ENCODE assay signal across 17 cellular contexts in genomic region chr9:128424268-128424780, GRCh38. TPM values are rescaled to one million over a fixed set of nuclear protein-coding genes. Genes with fewer than 3 reads are reported as not detected.
A peak's percentile ranks its signal among the peaks of the same experiment; 100 is the strongest.
DNase-seq lines count a peak whose midpoint lies in the region; ATAC-seq and TF ChIP-seq lines count a peak whose summit lies in the region.
"Had no signal": no experiment of that assay in that cellular context is flagged by ENCODE, and none has a peak within 500 bp of the region (broad histone marks: within the 10 kb centered on the region; RNA-seq: fewer than 3 reads in every experiment).

No MANE protein-coding gene starts in this region.

- TF ChIP-seq CTCF in IMR-90 (conservative IDR thresholded peaks at IDR 0.05; ENCODE audit: low read depth, low read length), result no peak
- TF ChIP-seq CTCF in endothelial cell (IDR thresholded peaks at IDR 0.05; ENCODE audit: unreplicated experiment), result no peak

- H2AK9ac ChIP-seq in IMR-90 (replicated peaks; ENCODE audit: low read depth, low read length, poor library complexity), result peak overlapping the region; percentile 7

- POLR2A ChIA-PET in IMR-90 (lab: Charles Lee; ENCODE audit: unreplicated experiment), result no interaction called here
- POLR2A ChIA-PET in activated CD4-positive, alpha-beta T cell treated with anti-CD3 and anti-CD28 coated beads for 36 hours (lab: Charles Lee), result interaction anchor here (0.6 kb wide), 1 partner anchor 118 kb away, joined by 4 read pairs; no protein-coding TSS in a partner anchor

- ATAC-seq in IMR-90 (ENCODE audit: low read depth) (no peak), GM19455 (IDR thresholded peaks at IDR 0.05; ENCODE audit: unreplicated experiment) (no peak)
- no peak for ATAC-seq in activated CD4-positive, alpha-beta T cell treated with anti-CD3 and anti-CD28 coated beads for 36 hours
- ATAC-seq: CD8-positive, alpha-beta T cell; GM23338 had no signal

- in situ Hi-C loops in IMR-90 (cut with MboI; ENCODE audit: low sequenced_read_pairs), result no loop called here

- H2AK5ac ChIP-seq in IMR-90 (ENCODE audit: low read depth, low read length), result no peak overlapping the region
- H2AK5ac ChIP-seq in neuronal stem cell (ENCODE audit: low read depth, low read length), result peak overlapping the region; percentile 56

- H3K4me1 ChIP-seq in IMR-90 (ENCODE audit: control insufficient read depth, insufficient read depth, low read length) (peaks cover 3% of the 10 kb centered on the region), neuronal stem cell (ENCODE audit: control insufficient read depth in 2 of 2, insufficient read depth in 1 of 2, low read depth in 1 of 2, low read length in 2 of 2) (peaks cover 9 to 11% of the 10 kb centered on the region in 2 donors)

- peak overlapping the region; percentile 74 for H3K4me3 Mint-ChIP-seq in endothelial cell (ENCODE audit: unreplicated experiment)
- H3K4me3 Mint-ChIP-seq in activated CD4-positive, alpha-beta T cell treated with anti-CD3 and anti-CD28 coated beads for 36 hours, result no peak overlapping the region
- H3K4me3 Mint-ChIP-seq: B cell; CD4-positive, CD25-positive, alpha-beta regulatory T cell; CD8-positive, alpha-beta T cell; GM23338 had no signal

- H3K4me2 ChIP-seq in IMR-90 (ENCODE audit: low read depth, low read length) (no peak overlapping the region), neuronal stem cell (ENCODE audit: insufficient read depth, low read length, poor library complexity, severe bottlenecking) (no peak overlapping the region)
- H3K4me2 ChIP-seq: BLaER1, GM23338 had no signal

- peaks cover 4% of the 10 kb centered on the region for H3K36me3 Mint-ChIP-seq in endothelial cell (ENCODE audit: low read depth, unreplicated experiment)
- H3K36me3 Mint-ChIP-seq in activated CD4-positive, alpha-beta T cell treated with anti-CD3 and anti-CD28 coated beads for 36 hours (ENCODE audit: low read depth), result no peaks in the 10 kb centered on the region
- H3K36me3 Mint-ChIP-seq: CD4-positive, CD25-positive, alpha-beta regulatory T cell; CD8-positive, alpha-beta T cell had no signal

- peaks cover 4 to 20% of the 10 kb centered on the region in 2 experiments; a peak in 3 of 4 replicates for H3K79me1 ChIP-seq in IMR-90 (ENCODE audit: low read depth in 1 of 2, low read length in 2 of 2)
- peaks cover 3% of the 10 kb centered on the region for H3K79me1 ChIP-seq in neuronal stem cell (ENCODE audit: low read depth, low read length)

- CTCF ChIA-PET in IMR-90 (lab: Yijun Ruan, JAX), result no interaction called here
- CTCF ChIA-PET in activated CD4-positive, alpha-beta T cell treated with anti-CD3 and anti-CD28 coated beads for 36 hours (lab: Charles Lee), result no interaction called here

- WGBS in IMR-90 (ENCODE audit: extremely low coverage in 2 of 2, insufficient read length in 1 of 2), 2 experiments, result 93% methylated on average over 11 of the region's 15 CpGs; no CpG with 5 or more reads in 1 of the 2 experiments
- no CpG with 5 or more reads among the region's 15 CpGs for WGBS in neuronal stem cell (ENCODE audit: extremely low coverage in 2 of 2, insufficient read length in 2 of 2, insufficient replicate concordance in 1 of 2), 2 donors

- H3K36me3 ChIP-seq in IMR-90 (ENCODE audit: control insufficient read depth, insufficient read depth, low read length) (peaks cover 11% of the 10 kb centered on the region), neuronal stem cell (replicated peaks in 1 of 2; ENCODE audit: control insufficient read depth in 2 of 2, insufficient read depth in 2 of 2, low read length in 2 of 2) (peaks cover 0 to 29% of the 10 kb centered on the region in 2 donors)

- intact Hi-C loops in IMR-90 (cut with micrococcal nuclease), result no loop called here
- intact Hi-C loops in activated CD4-positive, alpha-beta T cell treated with anti-CD3 and anti-CD28 coated beads for 36 hours (cut with DNase I, micrococcal nuclease), result no loop called here

- H3K4ac ChIP-seq in IMR-90 (ENCODE audit: low read depth, low read length), result no peak overlapping the region
- no peak overlapping the region for H3K4ac ChIP-seq in neuronal stem cell (ENCODE audit: low read length)

- H2BK20ac ChIP-seq in IMR-90 (ENCODE audit: low read depth, low read length), result no peak overlapping the region

- H3K9me3 ChIP-seq in IMR-90 (ENCODE audit: control insufficient read depth, insufficient read depth, low read length) (no peaks in the 10 kb centered on the region), neuronal stem cell (replicated peaks in 1 of 2; ENCODE audit: control insufficient read depth in 2 of 2, insufficient read depth in 1 of 2, low read depth in 1 of 2, low read length in 2 of 2) (peaks cover 0 to 2% of the 10 kb centered on the region in 2 donors)
- H3K9me3 ChIP-seq: BLaER1, Caco-2, HAP-1 had no signal

- H3K18ac ChIP-seq in IMR-90 (ENCODE audit: low read depth, low read length) (no peak overlapping the region), neuronal stem cell (ENCODE audit: low read length) (no peak overlapping the region)

- peaks cover 6% of the 10 kb centered on the region for H3K4me1 Mint-ChIP-seq in endothelial cell (ENCODE audit: unreplicated experiment)
- peaks cover 5% of the 10 kb centered on the region for H3K4me1 Mint-ChIP-seq in activated CD4-positive, alpha-beta T cell treated with anti-CD3 and anti-CD28 coated beads for 36 hours
- H3K4me1 Mint-ChIP-seq: GM23338 had no signal

- no peak overlapping the region for H3K27ac ChIP-seq in IMR-90 (ENCODE audit: insufficient read depth, low read length)
- H3K27ac ChIP-seq in neuronal stem cell (replicated peaks; ENCODE audit: low read length), result no peak overlapping the region
- H3K27ac ChIP-seq: BLaER1, C4-2B had no signal

- H2BK5ac ChIP-seq in IMR-90 (ENCODE audit: low read depth, low read length, poor library complexity, severe bottlenecking), result no peak overlapping the region
- H2BK5ac ChIP-seq in neuronal stem cell (ENCODE audit: low read length), result no peak overlapping the region

- no peak for TF ChIP-seq POLR2A in IMR-90 (IDR thresholded peaks at IDR 0.05; ENCODE audit: low read depth, low read length)

- H3K4me3 ChIP-seq in IMR-90 (ENCODE audit: insufficient read depth, low read depth, low read length), result no peak overlapping the region
- H3K4me3 ChIP-seq in neuronal stem cell (ENCODE audit: low read length in 2 of 2), result no peak overlapping the region
- H3K4me3 ChIP-seq: BLaER1, GM23338, HAP-1 had no signal

- H3K23ac ChIP-seq in IMR-90 (ENCODE audit: low read depth, low read length) (no peak overlapping the region), neuronal stem cell (ENCODE audit: low read depth, low read length, poor library complexity) (peak overlapping the region; percentile 85)

- H3K27me3 Mint-ChIP-seq in endothelial cell (ENCODE audit: unreplicated experiment), result peaks cover 2% of the 10 kb centered on the region
- H3K27me3 Mint-ChIP-seq in activated CD4-positive, alpha-beta T cell treated with anti-CD3 and anti-CD28 coated beads for 36 hours, result peaks cover 5% of the 10 kb centered on the region
- H3K27me3 Mint-ChIP-seq: B cell had no signal

- H3K27ac Mint-ChIP-seq in endothelial cell (ENCODE audit: unreplicated experiment), result no peak overlapping the region
- no peak overlapping the region for H3K27ac Mint-ChIP-seq in activated CD4-positive, alpha-beta T cell treated with anti-CD3 and anti-CD28 coated beads for 36 hours
- H3K27ac Mint-ChIP-seq: B cell; CD4-positive, CD25-positive, alpha-beta regulatory T cell; CD8-positive, alpha-beta T cell; GM23338 had no signal

- dilution Hi-C loops in IMR-90 (cut with HindIII; ENCODE audit: low sequenced_read_pairs, unreplicated experiment), result no loop called here

- no peak overlapping the region for H4K5ac ChIP-seq in IMR-90 (ENCODE audit: low read depth, low read length)

- no peak overlapping the region for H2AFZ ChIP-seq in IMR-90 (replicated peaks; ENCODE audit: low read length, poor library complexity)
- no peak overlapping the region for H2AFZ ChIP-seq in neuronal stem cell (ENCODE audit: low read length)
- H2AFZ ChIP-seq: GM23338 had no signal

- H3K9ac ChIP-seq in IMR-90 (ENCODE audit: low read depth, low read length) (no peak overlapping the region), neuronal stem cell (ENCODE audit: low read depth, low read length, poor library complexity) (no peak overlapping the region)
- H3K9ac ChIP-seq: BLaER1 had no signal

- H3K9me1 ChIP-seq in IMR-90 (ENCODE audit: insufficient read depth, low read length), result no peaks in the 10 kb centered on the region

- H3K14ac ChIP-seq in IMR-90 (replicated peaks; ENCODE audit: low read depth, low read length), result no peak overlapping the region
- H3K14ac ChIP-seq in neuronal stem cell (ENCODE audit: low read length), result no peak overlapping the region

- H4K8ac ChIP-seq in IMR-90 (ENCODE audit: low read depth in 2 of 2, low read length in 2 of 2), result no peak overlapping the region
- peak overlapping the region; percentile 17 for H4K8ac ChIP-seq in neuronal stem cell (ENCODE audit: low read depth, low read length)

- no peak overlapping the region for H2BK15ac ChIP-seq in IMR-90 (ENCODE audit: low read depth, low read length)
- peak overlapping the region; percentile 58 for H2BK15ac ChIP-seq in neuronal stem cell (ENCODE audit: low read length)

- H3K27me3 ChIP-seq in IMR-90 (ENCODE audit: control insufficient read depth, insufficient read depth, low read length), result no peaks in the 10 kb centered on the region
- H3K27me3 ChIP-seq in neuronal stem cell (ENCODE audit: control insufficient read depth in 3 of 3, insufficient read depth in 3 of 3, low read depth in 1 of 3, low read length in 3 of 3), result peaks cover 0 to 40% (median 9%) of the 10 kb centered on the region in 3 experiments

- no peak overlapping the region for H4K91ac ChIP-seq in IMR-90 (ENCODE audit: insufficient read depth, low read depth, low read length)
- H4K91ac ChIP-seq in neuronal stem cell (ENCODE audit: low read depth, low read length, poor library complexity), result no peak overlapping the region

- no TSS peak for BruUV-seq in IMR-90 (replicated peaks; lab: Mats Ljungman, UMichigan)

- no peak overlapping the region for H2BK120ac ChIP-seq in IMR-90 (ENCODE audit: low read depth, low read length)
- no peak overlapping the region for H2BK120ac ChIP-seq in neuronal stem cell (ENCODE audit: low read depth, low read length)

- H2BK12ac ChIP-seq in neuronal stem cell (ENCODE audit: low read length), result no peak overlapping the region

- H3K56ac ChIP-seq in IMR-90 (ENCODE audit: extremely low read depth, insufficient read depth, low read length), result no peak overlapping the region

- H4K20me1 ChIP-seq in IMR-90 (ENCODE audit: insufficient read depth, low read length), result no peaks in the 10 kb centered on the region
- H4K20me1 ChIP-seq: BLaER1 had no signal

- no peak for DNase-seq in IMR-90
- no peak for DNase-seq in endothelial cell (ENCODE audit: low spot score)
- no peak for DNase-seq in neuronal stem cell (ENCODE audit: low spot score)
- DNase-seq in amniotic stem cell (lab: John Stamatoyannopoulos, UW), result no peak
- DNase-seq in activated CD4-positive, alpha-beta T cell treated with anti-CD3 and anti-CD28 coated beads for 36 hours, result no peak
- DNase-seq in DMS114 treated with DMSO at 0.1 percent for 48 hours (lab: John Stamatoyannopoulos, UW; ENCODE audit: unreplicated experiment), result no peak
- DNase-seq: Caco-2; CD4-positive, CD25-positive, alpha-beta regulatory T cell; CD8-positive, alpha-beta T cell; DMS153; DND-41 had no signal

- no peak for TF ChIP-seq RAD21 in IMR-90 (IDR thresholded peaks at IDR 0.05; ENCODE audit: low read length)

- H3K9me3 Mint-ChIP-seq in endothelial cell (ENCODE audit: unreplicated experiment), result no peaks in the 10 kb centered on the region
- no peaks in the 10 kb centered on the region for H3K9me3 Mint-ChIP-seq in activated CD4-positive, alpha-beta T cell treated with anti-CD3 and anti-CD28 coated beads for 36 hours (ENCODE audit: low read depth)
- H3K9me3 Mint-ChIP-seq: CD8-positive, alpha-beta T cell; GM23338 had no signal

RNA-seq across cellular contexts. Expression of gene CERCAM, which starts 3.7 kb away (rescaled TPM):
- 15.1 and 16.1 TPM in 2 replicates for total RNA-seq in IMR-90 (2012; rRNA removed)
- polyA plus RNA-seq in IMR-90 (2012; rRNA removed), result 118 and 146 TPM in 2 replicates
- 284 and 310 TPM in 2 replicates for polyA plus RNA-seq in IMR-90 (2012; cell fraction: cytosol; rRNA removed)
- polyA plus RNA-seq in IMR-90 (2012; cell fraction: nucleus; rRNA removed; ENCODE audit: low replicate concordance), result 98.6 and 199 TPM in 2 replicates
- 27.9 TPM for total RNA-seq in endothelial cell (ENCODE audit: unreplicated experiment)
- polyA plus RNA-seq in neuronal stem cell (2013, experiment 1 of 2), result 0.70 TPM
- 0.76 TPM for polyA plus RNA-seq in neuronal stem cell (2013, experiment 2 of 2)
- total RNA-seq in activated CD4-positive, alpha-beta T cell treated with anti-CD3 and anti-CD28 coated beads for 36 hours, result under 1 TPM; 0.75 to 0.79 TPM
- polyA plus RNA-seq: CD4-positive, CD25-positive, alpha-beta regulatory T cell had no signal

RNA-seq across cellular contexts. Expression of gene ODF2, which starts 31.5 kb away (rescaled TPM):
- total RNA-seq in IMR-90 (2012; rRNA removed) (46.4 and 59.2 TPM in 2 replicates), endothelial cell (ENCODE audit: unreplicated experiment) (83.8 TPM)
- polyA plus RNA-seq in IMR-90 (2012; rRNA removed), result 34.9 and 40.2 TPM in 2 replicates
- 10.1 and 11.6 TPM in 2 replicates for polyA plus RNA-seq in IMR-90 (2012; cell fraction: cytosol; rRNA removed)
- polyA plus RNA-seq in IMR-90 (2012; cell fraction: nucleus; rRNA removed; ENCODE audit: low replicate concordance), result 113 and 193 TPM in 2 replicates
- 27.4 TPM for polyA plus RNA-seq in neuronal stem cell (2013, experiment 1 of 2)
- 27.8 TPM for polyA plus RNA-seq in neuronal stem cell (2013, experiment 2 of 2)
- 10 to 100 TPM; 73.5 to 86.4 TPM for total RNA-seq in activated CD4-positive, alpha-beta T cell treated with anti-CD3 and anti-CD28 coated beads for 36 hours

RNA-seq across cellular contexts. Expression of gene URM1, which starts 53.1 kb away (rescaled TPM):
- 20.6 and 33.2 TPM in 2 replicates for total RNA-seq in IMR-90 (2012; rRNA removed)
- 66.9 and 75.6 TPM in 2 replicates for polyA plus RNA-seq in IMR-90 (2012; rRNA removed)
- polyA plus RNA-seq in IMR-90 (2012; cell fraction: cytosol; rRNA removed), result 42.4 and 45.7 TPM in 2 replicates
- polyA plus RNA-seq in IMR-90 (2012; cell fraction: nucleus; rRNA removed; ENCODE audit: low replicate concordance), result 41.8 and 56.7 TPM in 2 replicates
- 96.1 TPM for total RNA-seq in endothelial cell (ENCODE audit: unreplicated experiment)
- polyA plus RNA-seq in neuronal stem cell (2013, experiment 1 of 2), result 28.4 TPM
- polyA plus RNA-seq in neuronal stem cell (2013, experiment 2 of 2), result 24.9 TPM
- total RNA-seq in activated CD4-positive, alpha-beta T cell treated with anti-CD3 and anti-CD28 coated beads for 36 hours, result 10 to 100 TPM; 39.9 to 56.1 TPM
